Comparison of ENCODE assay signal across 3 cellular contexts in genomic region chr6:157483770-157484169, GRCh38.
TF ChIP-seq lines count a peak whose summit lies in the region.

No MANE protein-coding gene starts in this region.

TF ChIP-seq in HEK293, 187 proteins besides CTCF, POLR2A, EP300 and RAD21:
- no peak for TF ChIP-seq ATF2 (tag by site-specific recombination; IDR thresholded peaks at IDR 0.05; ENCODE audit: low read depth)
- TF ChIP-seq ZBTB49 (tag by site-specific recombination; IDR thresholded peaks at IDR 0.05; ENCODE audit: low read depth) = no peak
- peak; percentile 89 for TF ChIP-seq ZNF146 (tag by site-specific recombination; IDR thresholded peaks at IDR 0.05)
TF ChIP-seq in HEK293: peak in this region for 1.

TF ChIP-seq in K562, 482 proteins besides CTCF, POLR2A, EP300 and RAD21:
- TF ChIP-seq HMBOX1 (IDR thresholded peaks at IDR 0.05) (no peak), ZNF668 (CRISPR knock-in tag; IDR thresholded peaks at IDR 0.05) (no peak), ZNF449 (CRISPR knock-in tag; IDR thresholded peaks at IDR 0.05) (no peak), CEBPZ (IDR thresholded peaks at IDR 0.05; ENCODE audit: borderline replicate concordance, low read depth, low read length) (no peak), SMARCA5 (IDR thresholded peaks at IDR 0.05) (peak; percentile 24; the same call in 1 of the 2 replicates), BRF1 (IDR thresholded peaks at IDR 0.05; ENCODE audit: borderline replicate concordance, extremely low read depth, insufficient read length) (no peak), THRA (IDR thresholded peaks at IDR 0.05) (no peak), CGGBP1 (CRISPR knock-in tag; IDR thresholded peaks at IDR 0.05) (no peak), RBM25 (IDR thresholded peaks at IDR 0.05; ENCODE audit: low read depth, low read length, severe bottlenecking) (peak; percentile 81), BCOR (IDR thresholded peaks at IDR 0.05) (peak; percentile 79), KDM1A (IDR thresholded peaks at IDR 0.05) (peak; percentile 13 to 51; a peak in 2 of 4 replicates), HBP1 (CRISPR knock-in tag; IDR thresholded peaks at IDR 0.05) (no peak), ZNF121 (CRISPR knock-in tag; conservative IDR thresholded peaks at IDR 0.05) (no peak), ZNF146 (CRISPR knock-in tag; IDR thresholded peaks at IDR 0.05; ENCODE audit: unreplicated experiment) (peak; percentile 96), XRCC3 (IDR thresholded peaks at IDR 0.05) (no peak), ZNF655 (CRISPR knock-in tag; IDR thresholded peaks at IDR 0.05) (no peak), SRF (CRISPR knock-in tag; IDR thresholded peaks at IDR 0.05) (no peak)

TF ChIP-seq in neural cell, 6 proteins besides CTCF, POLR2A, EP300 and RAD21 (continued from another document):
- TF ChIP-seq REST (IDR thresholded peaks at IDR 0.05; ENCODE audit: borderline replicate concordance) (no peak), TAF1 (IDR thresholded peaks at IDR 0.05; ENCODE audit: low read depth) (no peak), SMC3 (conservative IDR thresholded peaks at IDR 0.05; ENCODE audit: poor library complexity) (no peak), POLR2AphosphoS5 (IDR thresholded peaks at IDR 0.05) (no peak)
